In genomic region chr12:56431850-56432249, GRCh38 we compare ENCODE assay signal across 23 cellular contexts. TPM values are rescaled to one million over a fixed set of nuclear protein-coding genes. Genes with fewer than 3 reads are reported as not detected.
"Had no signal": no experiment of that assay in that cellular context is flagged by ENCODE, and none has a peak within 500 bp of the region (broad histone marks: within the 10 kb centered on the region; RNA-seq: fewer than 3 reads in every experiment).

No MANE protein-coding gene starts in this region.

- H3K9me3 Mint-ChIP-seq: activated naive CD4-positive, alpha-beta T cell treated with anti-CD3 and anti-CD28 coated beads, Interleukin-2, amount 50 U/mL, for 72 hours; naive thymus-derived CD8-positive, alpha-beta T cell; stimulated activated naive CD8-positive, alpha-beta T cell treated with anti-CD3 and anti-CD28 coated beads, Interleukin-15, Interleukin-2, amounts not matched to agents 100 ng/mL and 50 ng/mL, for 24 hours had no signal

- H3K27ac Mint-ChIP-seq: activated CD8-positive, alpha-beta T cell treated with anti-CD3 and anti-CD28 coated beads, Interleukin-2, amount 10 ng/mL, durations not matched to agents 7 days and 5 days; activated naive CD4-positive, alpha-beta T cell treated with anti-CD3 and anti-CD28 coated beads, Interleukin-2, amount 50 U/mL, for 72 hours; naive thymus-derived CD8-positive, alpha-beta T cell; stimulated activated naive CD8-positive, alpha-beta T cell treated with anti-CD3 and anti-CD28 coated beads, Interleukin-15, Interleukin-2, amounts not matched to agents 100 ng/mL and 50 ng/mL, for 24 hours had no signal

- H3K4me3 Mint-ChIP-seq: activated CD8-positive, alpha-beta T cell treated with anti-CD3 and anti-CD28 coated beads, Interleukin-2, amount 10 ng/mL, durations not matched to agents 7 days and 5 days; naive thymus-derived CD8-positive, alpha-beta T cell; stimulated activated naive CD8-positive, alpha-beta T cell treated with anti-CD3 and anti-CD28 coated beads, Interleukin-15, Interleukin-2, amounts not matched to agents 100 ng/mL and 50 ng/mL, for 24 hours had no signal

- H3K27me3 ChIP-seq: adrenal gland, cardiac muscle cell, ovary, thyroid gland had no signal

- H3K27ac ChIP-seq: adrenal gland, cardiac muscle cell, lower lobe of right lung, ovary, prostate gland, thyroid gland, WERI-Rb-1 had no signal

- H3K27me3 Mint-ChIP-seq: naive thymus-derived CD8-positive, alpha-beta T cell; stimulated activated naive CD8-positive, alpha-beta T cell treated with anti-CD3 and anti-CD28 coated beads, Interleukin-15, Interleukin-2, amounts not matched to agents 100 ng/mL and 50 ng/mL, for 24 hours had no signal

- H3K4me1 ChIP-seq: adrenal gland, lower lobe of right lung, prostate gland, thyroid gland had no signal

- H3K4me3 ChIP-seq: adrenal gland, cardiac muscle cell, lower lobe of right lung, ovary, prostate gland, thyroid gland had no signal

- DNase-seq: activated CD4-positive, alpha-beta T cell treated with anti-CD3 and anti-CD28 coated beads, Interleukin-2, amount 50 U/mL, for 1 hour; activated CD4-positive, CD25-positive, alpha-beta regulatory T cell treated with anti-CD3 and anti-CD28 coated beads, Interleukin-2, amount 50 U/mL, for 72 hours; activated CD8-positive, alpha-beta T cell treated with anti-CD3 and anti-CD28 coated beads, Interleukin-2, amount 10 ng/mL, durations not matched to agents 7 days and 5 days; activated T-cell treated with anti-CD3 and anti-CD28 coated beads, Interleukin-2, amount 50 U/mL, for 1 hour; adrenal gland; effector memory CD4-positive, alpha-beta T cell; lower lobe of right lung; naive thymus-derived CD8-positive, alpha-beta T cell; ovary; stimulated activated CD4-positive, alpha-beta T cell treated with anti-CD3 and anti-CD28 coated beads, Interleukin-12 subunit alpha, Interleukin-12 subunit beta, amount 100 ng/mL, for 4 hours; stimulated activated CD4-positive, alpha-beta T cell treated with anti-CD3 and anti-CD28 coated beads, Interleukin-4, amount 100 ng/mL, for 4 hours; substantia nigra; thyroid gland; WERI-Rb-1 had no signal

- H3K36me3 ChIP-seq: ovary, prostate gland, thyroid gland had no signal

- H3K9me3 ChIP-seq: adrenal gland, lower lobe of right lung, ovary, prostate gland, thyroid gland had no signal

RNA-seq across cellular contexts. Expression of gene MIP, which starts 22.6 kb away (rescaled TPM):
- total RNA-seq: activated CD8-positive, alpha-beta T cell treated with anti-CD3 and anti-CD28 coated beads, Interleukin-2, amount 10 ng/mL, durations not matched to agents 7 days and 5 days; activated naive CD4-positive, alpha-beta T cell treated with anti-CD3 and anti-CD28 coated beads, Interleukin-2, amount 50 U/mL, for 72 hours; cardiac muscle cell; chondrocyte; esophagus mucosa; kidney epithelial cell; lower lobe of right lung; naive thymus-derived CD8-positive, alpha-beta T cell; prostate gland; T-helper 2 cell treated with Interferon-gamma antibody and Interleukin-4, amounts not matched to agents 100 ng/mL and 5 ng/mL, for 36 hours; thyroid gland; ureter had no signal
